ENCODE assay signal across 15 cellular contexts in genomic region chr13:109734002-109734785, GRCh38.
"Had no signal": no experiment of that assay in that cellular context is flagged by ENCODE, and none has a peak within 500 bp of the region (broad histone marks: within the 10 kb centered on the region; RNA-seq: fewer than 3 reads in every experiment).

No MANE protein-coding gene starts in this region.

- H3K27ac ChIP-seq: heart left ventricle, left lung, sigmoid colon, testis had no signal

- DNase-seq: activated CD4-positive, alpha-beta T cell treated with anti-CD3 and anti-CD28 coated beads, Interleukin-2, amount 50 U/mL, for 48 hours; activated CD4-positive, CD25-positive, alpha-beta regulatory T cell treated with anti-CD3 and anti-CD28 coated beads, Interleukin-2, amount 50 U/mL, for 72 hours; activated CD8-positive, alpha-beta memory T cell treated with anti-CD3 and anti-CD28 coated beads, Interleukin-2, amount 50 U/mL, for 4 hours; activated T-cell treated with anti-CD3 and anti-CD28 coated beads, Interleukin-2, amount 50 U/mL, for 72 hours; heart left ventricle; islet precursor cell; sigmoid colon; stimulated activated CD4-positive, alpha-beta T cell treated with anti-CD3 and anti-CD28 coated beads, Interleukin-12 subunit alpha, Interleukin-12 subunit beta, amount 100 ng/mL, for 4 hours; stimulated activated CD4-positive, alpha-beta T cell treated with anti-CD3 and anti-CD28 coated beads, Interleukin-2, amount 100 ng/mL, for 48 hours; T-helper 9 cell; testis had no signal

- H3K4me3 ChIP-seq: ascending aorta, heart left ventricle, left lung, sigmoid colon had no signal

- H3K27me3 Mint-ChIP-seq: stimulated activated naive CD8-positive, alpha-beta T cell treated with anti-CD3 and anti-CD28 coated beads, Interleukin-15, Interleukin-2, amounts not matched to agents 100 ng/mL and 50 ng/mL, for 24 hours had no signal

- H3K9me3 ChIP-seq: ascending aorta, heart left ventricle, left lung, sigmoid colon, testis had no signal

- H3K4me1 ChIP-seq: left lung had no signal

- H3K36me3 Mint-ChIP-seq: memory B cell had no signal

- H3K27ac Mint-ChIP-seq: activated T-cell treated with anti-CD3 and anti-CD28 coated beads, Interleukin-2, amount 50 U/mL, for 72 hours; memory B cell; stimulated activated naive CD8-positive, alpha-beta T cell treated with anti-CD3 and anti-CD28 coated beads, Interleukin-15, Interleukin-2, amounts not matched to agents 100 ng/mL and 50 ng/mL, for 24 hours had no signal

- H3K4me3 Mint-ChIP-seq: activated T-cell treated with anti-CD3 and anti-CD28 coated beads, Interleukin-2, amount 50 U/mL, for 72 hours; memory B cell; stimulated activated naive CD8-positive, alpha-beta T cell treated with anti-CD3 and anti-CD28 coated beads, Interleukin-15, Interleukin-2, amounts not matched to agents 100 ng/mL and 50 ng/mL, for 24 hours had no signal

- H3K9me3 Mint-ChIP-seq: activated T-cell treated with anti-CD3 and anti-CD28 coated beads, Interleukin-2, amount 50 U/mL, for 72 hours; stimulated activated naive CD8-positive, alpha-beta T cell treated with anti-CD3 and anti-CD28 coated beads, Interleukin-15, Interleukin-2, amounts not matched to agents 100 ng/mL and 50 ng/mL, for 24 hours had no signal

- H3K36me3 ChIP-seq: ascending aorta, heart left ventricle, left lung, sigmoid colon had no signal

- H3K27me3 ChIP-seq: ascending aorta, sigmoid colon, testis had no signal

- H3K4me1 Mint-ChIP-seq: memory B cell had no signal

- ATAC-seq: activated T-cell treated with anti-CD3 and anti-CD28 coated beads, Interleukin-2, amount 50 U/mL, for 72 hours; heart left ventricle; left lung had no signal
